ENCODE assay signal across 9 cellular contexts in the genomic region with DNA sequence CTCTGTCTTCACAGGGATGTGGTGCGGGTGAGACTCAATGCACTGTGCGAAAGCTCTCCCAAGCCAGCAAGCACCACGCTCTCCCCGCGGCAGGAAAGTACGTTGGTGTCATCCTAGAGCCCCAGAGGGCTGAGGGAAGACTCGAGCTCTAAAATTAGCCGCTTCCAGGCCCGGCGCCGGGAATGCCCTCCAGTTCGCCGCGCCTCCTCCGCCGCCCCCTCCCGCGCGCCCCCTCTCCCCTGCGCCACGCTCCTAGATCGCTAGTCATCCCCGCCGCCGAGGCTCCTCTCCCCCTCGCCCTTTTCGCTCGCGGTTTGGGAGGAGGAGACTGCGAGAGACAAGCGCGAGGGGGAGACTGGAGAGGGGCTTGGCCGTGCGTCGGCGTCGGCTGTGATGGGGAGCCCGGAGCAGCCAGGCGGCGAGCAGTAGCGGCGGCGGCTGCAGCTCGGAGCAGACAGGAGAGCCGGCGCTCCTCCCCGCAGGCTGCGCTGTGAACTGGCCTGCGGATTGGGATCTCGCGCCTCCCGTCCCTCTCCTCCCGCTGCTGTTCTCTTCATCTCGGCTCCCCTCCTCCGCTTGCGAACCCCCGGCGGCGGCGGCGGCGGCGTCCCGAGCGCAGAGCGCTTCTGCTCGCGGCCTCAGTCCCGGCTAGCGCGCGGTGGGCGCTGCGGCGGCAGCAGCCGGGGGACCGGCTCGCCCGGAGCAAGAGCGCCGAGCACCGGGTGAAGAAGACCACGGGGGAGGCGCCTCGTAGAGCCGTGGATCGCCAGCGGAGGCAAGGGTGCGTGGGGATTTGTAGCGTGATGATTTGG. TPM values are rescaled to one million over a fixed set of nuclear protein-coding genes. Genes with fewer than 3 reads are reported as not detected.
DNase-seq lines count a peak whose midpoint lies in the region; ATAC-seq and TF ChIP-seq lines count a peak whose summit lies in the region.
"Had no signal": no experiment of that assay in that cellular context is flagged by ENCODE, and none has a peak within 500 bp of the region (broad histone marks: within the 10 kb centered on the region; RNA-seq: fewer than 3 reads in every experiment).

Gene FAT3 (plus strand): TSS at position 425 of the 812 bp plus-strand sequence. CDS start 127,295 bp downstream, outside the sequence.

- H3K27ac Mint-ChIP-seq in H9 = peak within 1 kb of the TSS in 2 of 3 experiments; percentile 33 to 68; a peak in 3 of 7 replicates

- H4K91ac ChIP-seq in H9 (ENCODE audit: insufficient read length, low read depth, low read length) = no peak within 1 kb of the TSS

- H3K9me3 ChIP-seq in H9 (ENCODE audit: control insufficient read depth, low read depth, low read length) (no peaks in the 10 kb centered on the region), RWPE2 (ENCODE audit: severe bottlenecking) (no peaks in the 10 kb centered on the region)

- H3K4me1 ChIP-seq in H9 (ENCODE audit: insufficient read depth, low read length) (peaks cover 15% of the 10 kb centered on the region), RWPE2 (ENCODE audit: insufficient read depth, poor library complexity, severe bottlenecking) (no peaks in the 10 kb centered on the region)

- H3K23me2 ChIP-seq in H9 (ENCODE audit: insufficient read length, low read depth, low read length, poor library complexity, severe bottlenecking) = peaks cover 36% of the 10 kb centered on the region

- H3K36me3 ChIP-seq in RWPE2 (ENCODE audit: low read depth) = no peaks in the 10 kb centered on the region

- H3K4me2 ChIP-seq in H9 (ENCODE audit: insufficient read depth, insufficient read length, low read length) = peak within 1 kb of the TSS; percentile 96
- H3K4me2 ChIP-seq: KMS-11 had no signal

- peak within 1 kb of the TSS; percentile 47; the same call in 1 of the 2 replicates for H3K14ac ChIP-seq in H9 (ENCODE audit: insufficient read depth, low read length)

- H4K20me1 ChIP-seq in H9 (ENCODE audit: control insufficient read depth, insufficient read depth, insufficient read length) = no peaks in the 10 kb centered on the region

- H3K36me3 Mint-ChIP-seq in H9 (ENCODE audit: insufficient read depth in 1 of 3, low read depth in 3 of 3) = peaks cover 5 to 14% (median 8%) of the 10 kb centered on the region in 3 experiments

- H3K4me1 Mint-ChIP-seq in H9 = peaks cover 50 to 56% of the 10 kb centered on the region in 2 experiments

- no peak within 1 kb of the TSS for H4K8ac ChIP-seq in H9 (replicated peaks; ENCODE audit: insufficient read length, low read depth, low read length)

- H3K4me3 ChIP-seq in RWPE2 (ENCODE audit: severe bottlenecking) = peak within 1 kb of the TSS; percentile 28

- H3K27me3 ChIP-seq in H9 (ENCODE audit: insufficient read depth, low read length) = no peaks in the 10 kb centered on the region
- H3K27me3 ChIP-seq in RWPE2 (ENCODE audit: insufficient read depth, poor library complexity, severe bottlenecking) = peaks cover 54% of the 10 kb centered on the region

- intact Hi-C loops in head of caudate nucleus (cut with DNase I) (no loop called here), posterior vena cava (cut with DNase I) (loop anchor here (5.0 to 10.0 kb wide), 2 partner anchors 110 to 1143 kb away; no protein-coding TSS in a partner anchor)

- no peak within 1 kb of the TSS for H4K5ac ChIP-seq in H9 (ENCODE audit: insufficient read length, low read depth, low read length)

- no peak within 1 kb of the TSS for H3T11ph ChIP-seq in H9 (ENCODE audit: low read length)

- peaks cover 12 to 15% of the 10 kb centered on the region in 2 experiments for H3K9me3 Mint-ChIP-seq in H9

- no peak within 1 kb of the TSS for H2BK20ac ChIP-seq in H9 (ENCODE audit: low read depth, low read length, poor library complexity, severe bottlenecking)

- no peaks in the 10 kb centered on the region for H3K79me1 ChIP-seq in H9 (ENCODE audit: insufficient read depth, low read depth, low read length, poor library complexity, severe bottlenecking)

- peak; percentile 80 for ATAC-seq in RWPE2 (ENCODE audit: low read depth)
- no peak for ATAC-seq in HG03521 (IDR thresholded peaks at IDR 0.05; ENCODE audit: unreplicated experiment)

- H3K27ac ChIP-seq in H9 (ENCODE audit: insufficient read length, low read depth, low read length) (no peak within 1 kb of the TSS), RWPE2 (ENCODE audit: poor library complexity, severe bottlenecking) (no peak within 1 kb of the TSS)
- H3K27ac ChIP-seq: KMS-11 had no signal

- peaks cover 66% of the 10 kb centered on the region for H3K27me3 Mint-ChIP-seq in H9 (ENCODE audit: low read depth)

- no peak within 1 kb of the TSS for H2AK5ac ChIP-seq in H9 (ENCODE audit: insufficient read length, low read length)

- H3K4ac ChIP-seq in H9 (ENCODE audit: low read depth, low read length) = no peak within 1 kb of the TSS

- no peak within 1 kb of the TSS for H3K56ac ChIP-seq in H9 (ENCODE audit: insufficient read length, low read depth, low read length)

- no CpG with 5 or more reads among the region's 90 CpGs for WGBS in H9 (ENCODE audit: extremely low coverage, insufficient read length, low lambda C conversion rate)

- H2BK5ac ChIP-seq in H9 (ENCODE audit: insufficient read length, low read length) = no peak within 1 kb of the TSS

- H3K9ac ChIP-seq in H9 (ENCODE audit: extremely low read depth, insufficient read length, low read length) = peak within 1 kb of the TSS; percentile 39
- H3K9ac ChIP-seq: KMS-11 had no signal

- H2BK15ac ChIP-seq in H9 (ENCODE audit: low read depth, low read length) = no peak within 1 kb of the TSS

- TF ChIP-seq POLR2A in erythroblast (IDR thresholded peaks at IDR 0.05; ENCODE audit: low read length) = no peak

- H3K23ac ChIP-seq in H9 (ENCODE audit: insufficient read length, low read depth, low read length) = no peak within 1 kb of the TSS

- peak within 1 kb of the TSS; percentile 75 to 93 for H3K4me3 Mint-ChIP-seq in H9

- no peak for TF ChIP-seq CTCF in H9 (conservative IDR thresholded peaks at IDR 0.05)
- TF ChIP-seq CTCF in RWPE2 (IDR thresholded peaks at IDR 0.05; ENCODE audit: poor library complexity, severe bottlenecking) = no peak

- H2BK120ac ChIP-seq in H9 (ENCODE audit: low read depth, low read length, poor library complexity, severe bottlenecking) = no peak within 1 kb of the TSS

- no peak within 1 kb of the TSS for H2AFZ ChIP-seq in H9 (ENCODE audit: low read length)

- DNase-seq in H9 (peak; percentile 67), RWPE2 (ENCODE audit: low spot score) (peak; percentile 52), head of caudate nucleus (peak; percentile 19 to 87 (median 62)), posterior vena cava (ENCODE audit: low spot score) (peak; percentile 85), activated gamma-delta T cell treated with Interleukin-2 at 50 U/mL for 16 hours (no peak), erythroblast (lab: John Stamatoyannopoulos, UW) (no peak)
- DNase-seq in stimulated activated CD4-positive, alpha-beta T cell treated with anti-CD3 and anti-CD28 coated beads, Interleukin-2, amount 100 ng/mL, for 24 hours = no peak

- H3K18ac ChIP-seq in H9 (ENCODE audit: insufficient read length, low read depth, low read length) = no peak within 1 kb of the TSS

- H2BK12ac ChIP-seq in H9 (ENCODE audit: insufficient read length, low read depth, low read length) = no peak within 1 kb of the TSS

- peaks cover 19% of the 10 kb centered on the region for H3K79me2 ChIP-seq in H9 (ENCODE audit: insufficient read depth, low read length)

RNA-seq across cellular contexts. Expression of gene FAT3, which starts in this region (rescaled TPM):
- 16.3 and 19.1 TPM in 2 replicates for total RNA-seq in H9 (2021)
- 10 to 100 TPM; 38.6 to 40.5 TPM for total RNA-seq in posterior vena cava

Comparison
In these comparisons a context has a peak if more than half of its experiments do, and no peak if none do; other contexts are left out.
1. DNase-seq: peak in H9 (single experiment), RWPE2 (single experiment), head of caudate nucleus (42 of 42) and posterior vena cava (single experiment); none in stimulated activated CD4-positive, alpha-beta T cell treated with anti-CD3 and anti-CD28 coated beads, Interleukin-2, amount 100 ng/mL, for 24 hours (0 of 2), activated gamma-delta T cell treated with Interleukin-2 at 50 U/mL for 16 hours (single experiment) and erythroblast (0 of 2).